ENCODE assay signal across 18 cellular contexts in genomic region chr10:122459586-122460273, GRCh38. TPM values are rescaled to one million over a fixed set of nuclear protein-coding genes. Genes with fewer than 3 reads are reported as not detected.
DNase-seq lines count a peak whose midpoint lies in the region; ATAC-seq and TF ChIP-seq lines count a peak whose summit lies in the region.
"Had no signal": no experiment of that assay in that cellular context is flagged by ENCODE, and none has a peak within 500 bp of the region (broad histone marks: within the 10 kb centered on the region; RNA-seq: fewer than 3 reads in every experiment).

No MANE protein-coding gene starts in this region.

- WGBS in mesenchymal stem cell: 63% methylated on average over 14 of the region's 14 CpGs

- H2BK5ac ChIP-seq in mesenchymal stem cell (ENCODE audit: low read depth, low read length, poor library complexity, severe bottlenecking): no peak overlapping the region

- TF ChIP-seq POLR2A in vagina (IDR thresholded peaks at IDR 0.05): no peak

- no peak overlapping the region for H2AFZ ChIP-seq in mesenchymal stem cell (ENCODE audit: low read depth, low read length)

- H3K4me2 ChIP-seq in mesenchymal stem cell (ENCODE audit: low read length, poor library complexity, severe bottlenecking): no peak overlapping the region

- H3K36me3 ChIP-seq in left ventricle myocardium inferior (no peaks in the 10 kb centered on the region), mesenchymal stem cell (ENCODE audit: control insufficient read depth in 1 of 2, insufficient read depth in 2 of 2, low read depth in 1 of 2, low read length in 2 of 2) (peaks cover 2 to 3% of the 10 kb centered on the region in 2 experiments), vagina (no peaks in the 10 kb centered on the region)

- peaks cover 58% of the 10 kb centered on the region for H3K27me3 Mint-ChIP-seq in mesothelial cell of epicardium (ENCODE audit: low read depth)

- H3K4me1 Mint-ChIP-seq in mesothelial cell of epicardium: peaks cover 12% of the 10 kb centered on the region

- no peak for ATAC-seq in Right ventricle myocardium inferior
- ATAC-seq: left cardiac atrium had no signal

- no peak overlapping the region for H3K9ac ChIP-seq in mesenchymal stem cell (ENCODE audit: low read length)

- no peak overlapping the region for H2BK15ac ChIP-seq in mesenchymal stem cell (ENCODE audit: low read depth, poor library complexity, severe bottlenecking)

- H2BK120ac ChIP-seq in mesenchymal stem cell (ENCODE audit: low read depth, low read length): no peak overlapping the region

- intact Hi-C loops in Right ventricle myocardium inferior (cut with DNase I) (loop anchor here (5.0 kb wide), 1 partner anchor 108 kb away; no protein-coding TSS in a partner anchor), left ventricle myocardium inferior (cut with micrococcal nuclease) (no loop called here), vagina (cut with DNase I) (loop anchor here (5.0 to 10.0 kb wide), 2 partner anchors 38 to 105 kb away; partner anchors contain the start of gene DMBT1)

- no peak overlapping the region for H3K27ac Mint-ChIP-seq in mesothelial cell of epicardium
- H3K27ac Mint-ChIP-seq: IgD-negative memory B cell had no signal

- no peaks in the 10 kb centered on the region for H3K36me3 Mint-ChIP-seq in mesothelial cell of epicardium
- H3K36me3 Mint-ChIP-seq: IgD-negative memory B cell had no signal

- H4K8ac ChIP-seq in mesenchymal stem cell (ENCODE audit: low read length): no peak overlapping the region

- H3K79me1 ChIP-seq in mesenchymal stem cell (replicated peaks; ENCODE audit: low read length, poor library complexity, severe bottlenecking): peaks cover 10% of the 10 kb centered on the region

- H3K4me1 ChIP-seq in left ventricle myocardium inferior (peaks cover 47% of the 10 kb centered on the region), mesenchymal stem cell (ENCODE audit: control insufficient read depth, insufficient read depth, low read depth, low read length) (peaks cover 22% of the 10 kb centered on the region), vagina (peaks cover 42% of the 10 kb centered on the region)

- H3K23ac ChIP-seq in mesenchymal stem cell (ENCODE audit: low read length in 2 of 2): no peak overlapping the region

- no peak overlapping the region for H3K4me3 Mint-ChIP-seq in mesothelial cell of epicardium

- no peaks in the 10 kb centered on the region for H3K9me3 ChIP-seq in left ventricle myocardium inferior (replicated peaks)
- no peaks in the 10 kb centered on the region for H3K9me3 ChIP-seq in mesenchymal stem cell (ENCODE audit: control insufficient read depth, low read length)
- no peaks in the 10 kb centered on the region for H3K9me3 ChIP-seq in vagina

- H3K14ac ChIP-seq in mesenchymal stem cell (ENCODE audit: low read length in 2 of 2): no peak overlapping the region

- H3K27me3 ChIP-seq in left ventricle myocardium inferior (ENCODE audit: low read depth): no peaks in the 10 kb centered on the region
- H3K27me3 ChIP-seq in mesenchymal stem cell (ENCODE audit: control insufficient read depth in 1 of 2, insufficient read depth in 1 of 2, low read length in 2 of 2): peaks cover 0 to 24% of the 10 kb centered on the region in 2 experiments
- H3K27me3 ChIP-seq in vagina: no peaks in the 10 kb centered on the region

- H3K4ac ChIP-seq in mesenchymal stem cell (ENCODE audit: low read depth in 1 of 2, low read length in 2 of 2): no peak overlapping the region

- H3K9me3 Mint-ChIP-seq in mesothelial cell of epicardium: no peaks in the 10 kb centered on the region

- no peak overlapping the region for H2AK5ac ChIP-seq in mesenchymal stem cell (ENCODE audit: low read length, severe bottlenecking)

- TF ChIP-seq CTCF in left ventricle myocardium inferior (IDR thresholded peaks at IDR 0.05; ENCODE audit: borderline replicate concordance): no peak
- no peak for TF ChIP-seq CTCF in vagina (IDR thresholded peaks at IDR 0.05)
- no peak for TF ChIP-seq CTCF in mesothelial cell of epicardium (IDR thresholded peaks at IDR 0.05; ENCODE audit: unreplicated experiment)

- H3K18ac ChIP-seq in mesenchymal stem cell (ENCODE audit: low read depth in 1 of 2, low read length in 2 of 2): no peak overlapping the region

- no peak overlapping the region for H2BK12ac ChIP-seq in mesenchymal stem cell (ENCODE audit: low read length in 2 of 2)

- DNase-seq in Right ventricle myocardium inferior (ENCODE audit: missing footprints): peak; percentile 57
- no peak for DNase-seq in left ventricle myocardium inferior
- peak; percentile 94 for DNase-seq in amniotic epithelial cell (ENCODE audit: low read depth)
- no peak for DNase-seq in mesenchymal stem cell
- DNase-seq in vagina (ENCODE audit: extremely low spot score in 2 of 2): no peak
- no peak for DNase-seq in DMS114 treated with DMSO at 0.1 percent for 48 hours (lab: John Stamatoyannopoulos, UW; ENCODE audit: unreplicated experiment)
- DNase-seq in mesothelial cell of epicardium (ENCODE audit: low spot score in 2 of 2, unreplicated experiment in 2 of 2): no peak
- no peak for DNase-seq in hypothalamus (lab: John Stamatoyannopoulos, UW)
- DNase-seq: ACHN; effector CD4-positive, alpha-beta T cell; glutamatergic neuron; left cardiac atrium; NCI-H146; nucleus accumbens; stimulated activated CD8-positive, alpha-beta memory T cell treated with anti-CD3 and anti-CD28 coated beads, Interleukin-4, amount 100 ng/mL, for 48 hours had no signal

- no peak overlapping the region for H3K27ac ChIP-seq in left ventricle myocardium inferior (replicated peaks)
- no peak overlapping the region for H3K27ac ChIP-seq in mesenchymal stem cell (ENCODE audit: low read length, poor library complexity, severe bottlenecking)
- peak overlapping the region; percentile 93 for H3K27ac ChIP-seq in vagina

- H3K4me3 ChIP-seq in left ventricle myocardium inferior: no peak overlapping the region
- H3K4me3 ChIP-seq in mesenchymal stem cell (ENCODE audit: insufficient read depth in 1 of 2, low read depth in 1 of 2, low read length in 2 of 2): no peak overlapping the region
- H3K4me3 ChIP-seq in vagina: no peak overlapping the region

- H4K91ac ChIP-seq in mesenchymal stem cell (ENCODE audit: low read length): peak overlapping the region; percentile 62

RNA-seq across cellular contexts. Expression of gene HTRA1, which starts 1.6 kb away (rescaled TPM):
- total RNA-seq in Right ventricle myocardium inferior (41.6 TPM), left ventricle myocardium inferior (62.6 TPM), vagina (116 TPM), mesothelial cell of epicardium (12.2 to 13.1 TPM (median 12.5 TPM) in 3 replicates)
- polyA plus RNA-seq in mesenchymal stem cell (2013, experiment 1 of 2): 204 TPM
- 204 TPM for polyA plus RNA-seq in mesenchymal stem cell (2013, experiment 2 of 2)
- polyA plus RNA-seq: IgD-negative memory B cell had no signal

RNA-seq across cellular contexts. Expression of gene ARMS2, which starts 5.3 kb away (rescaled TPM):
- not detected for total RNA-seq in Right ventricle myocardium inferior
- total RNA-seq in left ventricle myocardium inferior: 0.27 TPM
- not detected for polyA plus RNA-seq in mesenchymal stem cell (2013, experiment 1 of 2)
- not detected for polyA plus RNA-seq in mesenchymal stem cell (2013, experiment 2 of 2)
- total RNA-seq in vagina: not detected
- not detected in 3 replicates for total RNA-seq in mesothelial cell of epicardium
- total RNA-seq: left cardiac atrium, ureter had no signal
- polyA plus RNA-seq: adipose tissue, IgD-negative memory B cell had no signal

Comparison
In these comparisons a context has a peak if more than half of its experiments do, and no peak if none do; other contexts are left out.
1. DNase-seq: peak in Right ventricle myocardium inferior (single experiment) and amniotic epithelial cell (single experiment); none in left ventricle myocardium inferior (single experiment), mesenchymal stem cell (single experiment), vagina (0 of 2), DMS114 treated with DMSO at 0.1 percent for 48 hours (single experiment), mesothelial cell of epicardium (0 of 2) and hypothalamus (0 of 51).